Comparison of ENCODE assay signal across 19 cellular contexts in the genomic region with DNA sequence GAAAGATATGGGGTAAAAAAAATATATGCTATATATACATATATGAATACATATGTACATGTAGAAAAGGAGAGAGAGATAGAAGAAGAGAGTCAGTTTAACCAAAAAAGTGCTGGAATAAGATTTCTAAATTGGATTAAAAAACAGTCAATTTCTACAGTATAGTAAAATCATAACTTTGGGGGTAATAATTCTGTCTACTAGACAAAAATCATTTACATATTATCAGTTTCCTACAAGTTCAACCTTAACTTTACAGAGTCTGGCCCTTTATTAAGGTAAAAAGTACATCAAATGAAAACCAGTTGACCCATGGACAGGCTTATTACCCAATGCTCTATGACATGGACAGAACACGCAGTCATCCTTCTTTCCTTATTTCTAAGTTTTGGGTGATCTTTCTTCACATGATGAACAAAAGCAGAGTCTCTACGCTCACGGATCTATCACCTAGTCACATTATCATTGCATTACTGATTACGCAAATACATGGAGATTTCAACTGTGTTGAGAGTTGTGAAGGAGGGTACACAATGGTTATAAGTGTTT.
"Had no signal": no experiment of that assay in that cellular context is flagged by ENCODE, and none has a peak within 500 bp of the region (broad histone marks: within the 10 kb centered on the region; RNA-seq: fewer than 3 reads in every experiment).

No MANE protein-coding gene starts in this region.

- H3K4me1 ChIP-seq: uterus had no signal

- H3K27ac ChIP-seq: cardiac muscle cell had no signal

- H3K36me3 ChIP-seq: cardiac muscle cell, ovary, sigmoid colon, tibial artery, uterus had no signal

- DNase-seq: activated CD4-positive, alpha-beta T cell treated with anti-CD3 and anti-CD28 coated beads for 36 hours; activated CD4-positive, alpha-beta T cell treated with anti-CD3 and anti-CD28 coated beads, Interleukin-2, amount 50 U/mL, for 48 hours; activated gamma-delta T cell treated with Interleukin-2 at 50 U/mL for 16 hours; activated T-cell treated with anti-CD3 and anti-CD28 coated beads for 4 hours; dermis blood vessel endothelial cell; effector memory CD4-positive, alpha-beta T cell; foreskin melanocyte; hypothalamus; mucosa of descending colon; naive thymus-derived CD8-positive, alpha-beta T cell; ovary; sigmoid colon; stimulated activated CD4-positive, alpha-beta T cell treated with anti-CD3 and anti-CD28 coated beads, Interleukin-4, amount 100 ng/mL, for 4 hours; SW 1271; T-helper 2 cell; tibial artery; uterus had no signal

- H3K27me3 ChIP-seq: cardiac muscle cell, ovary, sigmoid colon, tibial artery, uterus had no signal

- H3K4me3 ChIP-seq: cardiac muscle cell, mucosa of descending colon, ovary, sigmoid colon, tibial artery, uterus had no signal

- H3K9me3 ChIP-seq: mucosa of descending colon, ovary, sigmoid colon, tibial artery, uterus had no signal

- ATAC-seq: activated CD4-positive, alpha-beta T cell treated with anti-CD3 and anti-CD28 coated beads for 36 hours; mucosa of descending colon; naive thymus-derived CD8-positive, alpha-beta T cell; stimulated activated memory B cell treated with anti-CD40 and anti-IgM and Interleukin-4, amounts not matched to agents 10 μg/mL and 1 μg/mL and 100 μg/mL, for 72 hours had no signal
